In genomic region chr1:172005856-172006255, GRCh38 we compare ENCODE assay signal across 1 cellular context.
TF ChIP-seq lines count a peak whose summit lies in the region.

No MANE protein-coding gene starts in this region.

TF ChIP-seq in IMR-90, 13 proteins besides CTCF, POLR2A, EP300 and RAD21 (continued from another document):
- TF ChIP-seq USF2 (IDR thresholded peaks at IDR 0.05; ENCODE audit: low read depth, low read length) (no peak), RFX5 (IDR thresholded peaks at IDR 0.05; ENCODE audit: low read depth, low read length) (no peak), SMC3 (IDR thresholded peaks at IDR 0.05; ENCODE audit: low read depth, low read length) (no peak), ELK1 (IDR thresholded peaks at IDR 0.05; ENCODE audit: borderline replicate concordance, low read depth, low read length) (no peak), MAZ (IDR thresholded peaks at IDR 0.05; ENCODE audit: borderline replicate concordance, low read depth, low read length) (no peak), RCOR1 (IDR thresholded peaks at IDR 0.05; ENCODE audit: insufficient replicate concordance, low read length) (no peak), MAFK (IDR thresholded peaks at IDR 0.05; ENCODE audit: low read depth, low read length) (no peak)
